27 cellular contexts compared by ENCODE assay signal in genomic region chr1:34656299-34656698, GRCh38.
"Had no signal": no experiment of that assay in that cellular context is flagged by ENCODE, and none has a peak within 500 bp of the region (broad histone marks: within the 10 kb centered on the region; RNA-seq: fewer than 3 reads in every experiment).

No MANE protein-coding gene starts in this region.

- H3K36me3 ChIP-seq: left ventricle myocardium inferior, pancreas, prostate gland, stomach, thyroid gland, transverse colon, upper lobe of left lung, vagina had no signal

- H3K27ac ChIP-seq: left ventricle myocardium inferior, pancreas, prostate gland, skin epidermis, stomach, testis, thyroid gland, transverse colon, upper lobe of left lung, vagina had no signal

- H3K9me3 Mint-ChIP-seq: mesothelial cell of epicardium; naive B cell; natural killer cell; stimulated activated naive B cell treated with anti-CD40 and anti-IgM and Interleukin-4, amounts not matched to agents 10 μg/mL and 1 μg/mL and 100 μg/mL, for 72 hours had no signal

- H3K9me3 ChIP-seq: left ventricle myocardium inferior, pancreas, prostate gland, stomach, testis, thyroid gland, transverse colon, upper lobe of left lung, vagina had no signal

- ATAC-seq: natural killer cell; pancreas; right cardiac atrium; sciatic nerve; stimulated activated naive CD8-positive, alpha-beta T cell treated with anti-CD3 and anti-CD28 coated beads, Interleukin-15, Interleukin-2, amounts not matched to agents 100 U/mL and 50 U/mL, for 24 hours had no signal

- H3K4me1 Mint-ChIP-seq: mesothelial cell of epicardium, natural killer cell, nephron progenitor cell had no signal

- H3K4me3 Mint-ChIP-seq: mesothelial cell of epicardium; naive B cell; natural killer cell; nephron progenitor cell; stimulated activated naive B cell treated with anti-CD40 and anti-IgM and Interleukin-4, amounts not matched to agents 10 μg/mL and 1 μg/mL and 100 μg/mL, for 72 hours had no signal

- H3K36me3 Mint-ChIP-seq: mesothelial cell of epicardium; naive B cell; natural killer cell; stimulated activated naive B cell treated with anti-CD40 and anti-IgM and Interleukin-4, amounts not matched to agents 10 μg/mL and 1 μg/mL and 100 μg/mL, for 72 hours had no signal

- H3K27me3 ChIP-seq: pancreas, testis, thyroid gland, upper lobe of left lung, vagina had no signal

- H3K4me3 ChIP-seq: left ventricle myocardium inferior, lung, pancreas, prostate gland, skin epidermis, stomach, testis, thyroid gland, transverse colon, upper lobe of left lung, vagina had no signal

- H3K4me1 ChIP-seq: left ventricle myocardium inferior, pancreas, prostate gland, stomach, testis, thyroid gland, transverse colon, upper lobe of left lung, vagina had no signal

- H3K27ac Mint-ChIP-seq: mesothelial cell of epicardium; naive B cell; natural killer cell; nephron progenitor cell; stimulated activated naive B cell treated with anti-CD40 and anti-IgM and Interleukin-4, amounts not matched to agents 10 μg/mL and 1 μg/mL and 100 μg/mL, for 72 hours had no signal

- DNase-seq: islet precursor cell; left ventricle myocardium inferior; mesendoderm; naive B cell; natural killer cell; nephron progenitor cell; pancreas; posterior cingulate gyrus; retina; right cardiac atrium; stimulated activated CD4-positive, alpha-beta T cell treated with anti-CD3 and anti-CD28 coated beads, Interleukin-12 subunit alpha, Interleukin-12 subunit beta, amount 100 ng/mL, for 4 hours; stimulated activated CD4-positive, alpha-beta T cell treated with anti-CD3 and anti-CD28 coated beads, Interleukin-15, amount 100 ng/mL, for 24 hours; stimulated activated CD4-positive, alpha-beta T cell treated with anti-CD3 and anti-CD28 coated beads, Interleukin-2, amount 100 ng/mL, for 24 hours; stimulated activated CD4-positive, alpha-beta T cell treated with anti-CD3 and anti-CD28 coated beads, Interleukin-4, amount 100 ng/mL, for 1 hour; stimulated activated naive B cell treated with anti-CD40 and anti-IgM and Interleukin-4, amounts not matched to agents 10 μg/mL and 1 μg/mL and 100 μg/mL, for 72 hours; stimulated activated naive CD8-positive, alpha-beta T cell treated with anti-CD3 and anti-CD28 coated beads, Interleukin-15, Interleukin-2, amounts not matched to agents 100 U/mL and 50 U/mL, for 24 hours; stomach; testis; thyroid gland; transverse colon; upper lobe of left lung had no signal
